Comparison of ENCODE assay signal across 17 cellular contexts in the genomic region with DNA sequence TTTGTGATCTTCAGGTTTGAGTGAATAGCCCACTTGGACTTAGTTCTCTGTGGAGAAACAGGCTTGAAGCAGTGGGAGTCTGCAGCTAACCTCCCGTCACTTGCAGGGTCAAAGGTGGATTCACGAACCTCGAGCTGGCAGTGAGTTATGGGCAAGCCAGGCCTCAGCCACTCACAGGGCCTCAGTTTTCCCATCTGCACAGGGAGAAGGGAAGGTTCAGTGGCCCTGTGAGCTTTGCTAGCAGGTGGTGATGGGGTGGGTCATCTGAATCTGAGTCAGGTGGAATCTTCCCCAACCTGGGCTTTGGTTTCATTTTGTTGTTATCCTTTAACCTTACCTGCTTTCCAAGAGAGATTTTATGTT.
DNase-seq lines count a peak whose midpoint lies in the region; ATAC-seq and TF ChIP-seq lines count a peak whose summit lies in the region.
"Had no signal": no experiment of that assay in that cellular context is flagged by ENCODE, and none has a peak within 500 bp of the region (broad histone marks: within the 10 kb centered on the region; RNA-seq: fewer than 3 reads in every experiment).

No MANE protein-coding gene starts in this region.

- CTCF ChIA-PET in A673 (lab: Charles Lee) = no interaction called here

- H3K27ac ChIP-seq in BLaER1 treated with 17β-estradiol and CSF1 and Interleukin-3, amounts not matched to agents 10 nM and 100 nM = no peak overlapping the region
- no peak overlapping the region for H3K27ac ChIP-seq in endodermal cell (ENCODE audit: low read depth, low read length)
- no peak overlapping the region for H3K27ac ChIP-seq in A673 (ENCODE audit: low read depth, low read length, poor library complexity, severe bottlenecking)
- H3K27ac ChIP-seq: ovary had no signal

- H3K9me3 Mint-ChIP-seq in endodermal cell (no peaks in the 10 kb centered on the region), endothelial cell (ENCODE audit: unreplicated experiment) (no peaks in the 10 kb centered on the region), type B pancreatic cell (no peaks in the 10 kb centered on the region)
- H3K9me3 Mint-ChIP-seq: CD8-positive, alpha-beta memory T cell; naive thymus-derived CD4-positive, alpha-beta T cell; stimulated activated effector memory CD8-positive, alpha-beta T cell treated with anti-CD3 and anti-CD28 coated beads, Interleukin-12 subunit alpha, Interleukin-12 subunit beta, amount 100 ng/mL, for 72 hours had no signal

- H3K4me1 Mint-ChIP-seq in endodermal cell = peaks cover 2% of the 10 kb centered on the region
- no peaks in the 10 kb centered on the region for H3K4me1 Mint-ChIP-seq in endothelial cell (ENCODE audit: unreplicated experiment)
- no peaks in the 10 kb centered on the region for H3K4me1 Mint-ChIP-seq in type B pancreatic cell (ENCODE audit: unreplicated experiment)
- H3K4me1 Mint-ChIP-seq: CD8-positive, alpha-beta memory T cell; stimulated activated effector memory CD8-positive, alpha-beta T cell treated with anti-CD3 and anti-CD28 coated beads, Interleukin-12 subunit alpha, Interleukin-12 subunit beta, amount 100 ng/mL, for 72 hours had no signal

- no peaks in the 10 kb centered on the region for H3K9me3 ChIP-seq in BLaER1 treated with 17β-estradiol and CSF1 and Interleukin-3, amounts not matched to agents 10 nM and 100 nM (replicated peaks in 1 of 11)
- H3K9me3 ChIP-seq in endodermal cell (ENCODE audit: control insufficient read depth, low read length) = no peaks in the 10 kb centered on the region
- no peaks in the 10 kb centered on the region for H3K9me3 ChIP-seq in mucosa of descending colon
- no peaks in the 10 kb centered on the region for H3K9me3 ChIP-seq in A673 (ENCODE audit: low read depth, low read length, poor library complexity, severe bottlenecking)
- H3K9me3 ChIP-seq: ovary had no signal

- no TSS peak for BruUV-seq in A673 (replicated peaks; lab: Mats Ljungman, UMichigan)

- H3K27me3 Mint-ChIP-seq in endodermal cell (ENCODE audit: insufficient read depth) (no peaks in the 10 kb centered on the region), endothelial cell (ENCODE audit: unreplicated experiment) (no peaks in the 10 kb centered on the region), type B pancreatic cell (no peaks in the 10 kb centered on the region)
- H3K27me3 Mint-ChIP-seq: naive thymus-derived CD4-positive, alpha-beta T cell had no signal

- DNase-seq in LoVo (ENCODE audit: low spot score) (peak; percentile 36), endodermal cell (no peak), mucosa of descending colon (peak in 1 of 3 donors; percentile 24), endothelial cell (ENCODE audit: low spot score) (no peak), A673 (ENCODE audit: low spot score) (no peak), type B pancreatic cell (ENCODE audit: extremely low spot score, unreplicated experiment) (no peak)
- DNase-seq: activated gamma-delta T cell; CD8-positive, alpha-beta memory T cell; mesenchymal stem cell; naive thymus-derived CD4-positive, alpha-beta T cell; NCI-H1105; NCI-H524; ovary; SHP77 had no signal

- H3K9ac ChIP-seq in BLaER1 treated with 17β-estradiol and CSF1 and Interleukin-3, amounts not matched to agents 10 nM and 100 nM = no peak overlapping the region
- no peak overlapping the region for H3K9ac ChIP-seq in endodermal cell (ENCODE audit: extremely low read depth, low read length, poor library complexity, severe bottlenecking)

- TF ChIP-seq CTCF in endodermal cell (conservative IDR thresholded peaks at IDR 0.05) (no peak), mucosa of descending colon (IDR thresholded peaks at IDR 0.05) (no peak), endothelial cell (IDR thresholded peaks at IDR 0.05; ENCODE audit: unreplicated experiment) (no peak), A673 (conservative IDR thresholded peaks at IDR 0.05; ENCODE audit: low read depth, low read length) (no peak), type B pancreatic cell (conservative IDR thresholded peaks at IDR 0.05) (no peak)

- 90 to 100% methylated on average over 2 to 3 of the region's 3 CpGs for WGBS in endodermal cell (ENCODE audit: insufficient coverage in 1 of 2, insufficient read length in 1 of 2), 2 experiments

- H4K20me1 ChIP-seq in BLaER1 treated with 17β-estradiol and CSF1 and Interleukin-3, amounts not matched to agents 10 nM and 100 nM = peaks cover 0 to 6% (median 0%) of the 10 kb centered on the region in 11 experiments; a peak in 1 of 22 replicates

- peaks cover 8 to 14% (median 9%) of the 10 kb centered on the region in 10 experiments; a peak in 19 of 20 replicates for H3K4me1 ChIP-seq in BLaER1 treated with 17β-estradiol and CSF1 and Interleukin-3, amounts not matched to agents 10 nM and 100 nM
- H3K4me1 ChIP-seq in endodermal cell (ENCODE audit: control insufficient read depth, insufficient read depth, low read length) (no peaks in the 10 kb centered on the region), mucosa of descending colon (ENCODE audit: low read depth) (peaks cover 4% of the 10 kb centered on the region), A673 (ENCODE audit: insufficient read depth, low read length, poor library complexity, severe bottlenecking) (no peaks in the 10 kb centered on the region)

- peak overlapping the region in 10 of 11 experiments; percentile 7 to 67 (median 40); a peak in 16 of 22 replicates for H3K4me2 ChIP-seq in BLaER1 treated with 17β-estradiol and CSF1 and Interleukin-3, amounts not matched to agents 10 nM and 100 nM

- POLR2A ChIA-PET in A673 (lab: Charles Lee; ENCODE audit: low non-redundant PET) = no interaction called here

- H3K27ac Mint-ChIP-seq in endodermal cell (peak overlapping the region; percentile 46), endothelial cell (ENCODE audit: unreplicated experiment) (no peak overlapping the region), type B pancreatic cell (no peak overlapping the region)
- H3K27ac Mint-ChIP-seq: CD8-positive, alpha-beta memory T cell; naive thymus-derived CD4-positive, alpha-beta T cell; stimulated activated effector memory CD8-positive, alpha-beta T cell treated with anti-CD3 and anti-CD28 coated beads, Interleukin-12 subunit alpha, Interleukin-12 subunit beta, amount 100 ng/mL, for 72 hours had no signal

- H3K4me3 Mint-ChIP-seq in endodermal cell (no peak overlapping the region), endothelial cell (ENCODE audit: unreplicated experiment) (no peak overlapping the region), type B pancreatic cell (no peak overlapping the region)
- H3K4me3 Mint-ChIP-seq: CD8-positive, alpha-beta memory T cell; naive thymus-derived CD4-positive, alpha-beta T cell; stimulated activated effector memory CD8-positive, alpha-beta T cell treated with anti-CD3 and anti-CD28 coated beads, Interleukin-12 subunit alpha, Interleukin-12 subunit beta, amount 100 ng/mL, for 72 hours had no signal

- H3K36me3 ChIP-seq in BLaER1 treated with 17β-estradiol and CSF1 and Interleukin-3, amounts not matched to agents 10 nM and 100 nM = peaks cover 10 to 54% (median 40%) of the 10 kb centered on the region in 11 experiments; a peak in 20 of 22 replicates
- H3K36me3 ChIP-seq in endodermal cell (ENCODE audit: control insufficient read depth, insufficient read depth, low read length) = peaks cover 40% of the 10 kb centered on the region
- H3K36me3 ChIP-seq in mucosa of descending colon (ENCODE audit: low read depth) = no peaks in the 10 kb centered on the region
- H3K36me3 ChIP-seq in A673 (ENCODE audit: insufficient read depth, low read length, poor library complexity, severe bottlenecking) = peaks cover 33% of the 10 kb centered on the region
- H3K36me3 ChIP-seq: ovary had no signal

- H3K36me3 Mint-ChIP-seq in endodermal cell (ENCODE audit: low read depth) = peaks cover 27% of the 10 kb centered on the region
- H3K36me3 Mint-ChIP-seq in endothelial cell (ENCODE audit: low read depth, unreplicated experiment) = no peaks in the 10 kb centered on the region
- peaks cover 7% of the 10 kb centered on the region for H3K36me3 Mint-ChIP-seq in type B pancreatic cell
- H3K36me3 Mint-ChIP-seq: naive thymus-derived CD4-positive, alpha-beta T cell had no signal

- intact Hi-C loops in mucosa of descending colon (cut with DNase I, micrococcal nuclease) = no loop called here
- intact Hi-C loops in A673 (cut with micrococcal nuclease; ENCODE audit: unreplicated experiment) = no loop called here

- ATAC-seq in mucosa of descending colon = peak; percentile 79
- ATAC-seq in GM18870 (IDR thresholded peaks at IDR 0.05; ENCODE audit: unreplicated experiment) = no peak
- ATAC-seq: naive thymus-derived CD4-positive, alpha-beta T cell; stimulated activated effector memory CD8-positive, alpha-beta T cell treated with anti-CD3 and anti-CD28 coated beads, Interleukin-12 subunit alpha, Interleukin-12 subunit beta, amount 100 ng/mL, for 72 hours had no signal

- H3K27me3 ChIP-seq in BLaER1 treated with 17β-estradiol and CSF1 and Interleukin-3, amounts not matched to agents 10 nM and 100 nM = no peaks in the 10 kb centered on the region
- H3K27me3 ChIP-seq in endodermal cell (ENCODE audit: control insufficient read depth, insufficient read depth, low read length, poor library complexity, severe bottlenecking) (no peaks in the 10 kb centered on the region), A673 (replicated peaks; ENCODE audit: insufficient read depth, low read depth, low read length, poor library complexity) (no peaks in the 10 kb centered on the region)
- H3K27me3 ChIP-seq: ovary had no signal

- H3K4me3 ChIP-seq in BLaER1 treated with 17β-estradiol and CSF1 and Interleukin-3, amounts not matched to agents 10 nM and 100 nM = no peak overlapping the region
- H3K4me3 ChIP-seq in endodermal cell (ENCODE audit: low read length) (no peak overlapping the region), mucosa of descending colon (no peak overlapping the region), A673 (ENCODE audit: low read depth, low read length, poor library complexity, severe bottlenecking) (no peak overlapping the region)
- H3K4me3 ChIP-seq: ovary had no signal
